19 cellular contexts compared by ENCODE assay signal in the genomic region with DNA sequence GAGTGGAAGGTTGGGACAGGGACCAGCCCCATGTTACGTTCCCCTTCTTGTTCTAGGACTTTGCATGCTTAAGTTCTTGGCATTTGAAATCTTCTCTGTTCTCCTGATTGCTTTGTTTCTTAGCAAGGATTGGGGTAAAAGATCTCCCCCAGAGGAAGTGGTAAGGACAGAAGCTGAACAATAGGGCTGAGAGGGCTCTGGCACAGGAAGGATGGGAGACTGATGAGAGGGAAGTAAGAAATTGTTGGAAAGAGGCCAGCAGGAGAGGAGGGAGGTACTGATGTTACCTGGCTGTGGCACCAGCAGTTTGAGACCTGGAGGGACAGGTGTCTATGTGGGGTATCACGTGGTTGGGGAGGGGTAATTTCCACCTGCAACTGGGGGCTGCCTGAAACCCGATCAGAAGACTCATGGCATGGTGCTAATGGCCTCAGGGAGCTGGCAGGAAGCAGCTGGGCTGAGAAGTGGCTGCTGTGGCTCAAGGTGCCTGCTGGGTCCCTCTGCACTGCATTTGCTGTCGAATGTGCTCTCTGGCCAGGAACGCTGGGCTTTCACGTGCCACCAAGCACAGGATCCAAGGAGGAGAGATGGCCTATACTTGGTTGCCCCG.
DNase-seq lines count a peak whose midpoint lies in the region; ATAC-seq and TF ChIP-seq lines count a peak whose summit lies in the region.
"Had no signal": no experiment of that assay in that cellular context is flagged by ENCODE, and none has a peak within 500 bp of the region (broad histone marks: within the 10 kb centered on the region; RNA-seq: fewer than 3 reads in every experiment).

No MANE protein-coding gene starts in this region.

- peak; percentile 19 for DNase-seq in SKM-1 treated with dmso at 0.1 percent for 144 hours (lab: John Stamatoyannopoulos, UW; ENCODE audit: unreplicated experiment)
- DNase-seq in SKM-1 (lab: John Stamatoyannopoulos, UW; ENCODE audit: unreplicated experiment) = no peak
- DNase-seq in NCI-H146 treated with DMSO at 0.1 percent for 48 hours (lab: John Stamatoyannopoulos, UW; ENCODE audit: unreplicated experiment) = peak; percentile 83
- peak; percentile 37 for DNase-seq in OCI-LY7 (ENCODE audit: low spot score)
- DNase-seq in spleen = peak; percentile 34
- no peak for DNase-seq in posterior cingulate gyrus
- DNase-seq in CD1c-positive myeloid dendritic cell (ENCODE audit: extremely low spot score) = no peak
- DNase-seq: ACHN; activated gamma-delta T cell treated with Interleukin-2 at 50 U/mL for 16 hours; foreskin fibroblast; GDM1; GOT3; left colon; stimulated activated CD4-positive, alpha-beta T cell treated with anti-CD3 and anti-CD28 coated beads, Interleukin-2, amount 100 ng/mL, for 24 hours; T-helper 2 cell had no signal

- BruUV-seq in OCI-LY7 (replicated peaks; lab: Mats Ljungman, UMichigan) = no TSS peak

- ATAC-seq in HG02571 (IDR thresholded peaks at IDR 0.05; ENCODE audit: unreplicated experiment) = no peak
- ATAC-seq: activated CD4-positive, CD25-positive, alpha-beta regulatory T cell treated with anti-CD3 and anti-CD28 coated beads, Interleukin-2, amount 50 U/mL, for 24 hours; left colon; sciatic nerve had no signal

- H4K20me1 ChIP-seq in OCI-LY7 (ENCODE audit: insufficient read depth, low read length) = no peaks in the 10 kb centered on the region

- POLR2A ChIA-PET in OCI-LY7 (lab: Charles Lee) = no interaction called here

- TF ChIP-seq POLR2A in spleen (IDR thresholded peaks at IDR 0.05) = no peak

- no peaks in the 10 kb centered on the region for H3K9me2 ChIP-seq in OCI-LY7 (ENCODE audit: insufficient read depth, low read length)

- H3K36me3 ChIP-seq in OCI-LY7 (ENCODE audit: insufficient read depth, low read length) (no peaks in the 10 kb centered on the region), spleen (no peaks in the 10 kb centered on the region)
- H3K36me3 ChIP-seq: ascending aorta had no signal

- H3K4me3 ChIP-seq in OCI-LY7 (ENCODE audit: low read depth, low read length, poor library complexity, severe bottlenecking) (no peak overlapping the region), spleen (no peak overlapping the region)
- H3K4me3 ChIP-seq: ascending aorta had no signal

- 40 to 53% (median 49%) methylated on average over 4 to 7 of the region's 7 CpGs for WGBS in spleen, 5 donors

- H3K27ac ChIP-seq in OCI-LY7 (ENCODE audit: low read depth, low read length, poor library complexity, severe bottlenecking) (no peak overlapping the region), spleen (no peak overlapping the region)
- H3K27ac ChIP-seq: ascending aorta had no signal

- intact Hi-C loops in OCI-LY7 (cut with micrococcal nuclease; ENCODE audit: unreplicated experiment) (no loop called here), spleen (cut with DNase I; ENCODE audit: low total_unique reads) (no loop called here), posterior cingulate gyrus (cut with DNase I) (no loop called here)

- peaks cover 8% of the 10 kb centered on the region for H3K4me1 ChIP-seq in OCI-LY7 (ENCODE audit: insufficient read depth, low read length, poor library complexity, severe bottlenecking)
- H3K4me1 ChIP-seq in spleen = peaks cover 0 to 6% (median 0%) of the 10 kb centered on the region in 6 donors
- H3K4me1 ChIP-seq: ascending aorta had no signal

- H2AFZ ChIP-seq in OCI-LY7 (ENCODE audit: low read length) = no peak overlapping the region

- H3K9me3 ChIP-seq in OCI-LY7 (ENCODE audit: low read length) (no peaks in the 10 kb centered on the region), spleen (no peaks in the 10 kb centered on the region)
- H3K9me3 ChIP-seq: ascending aorta had no signal

- TF ChIP-seq CTCF in OCI-LY7 (conservative IDR thresholded peaks at IDR 0.05; ENCODE audit: low read length) (no peak), spleen (IDR thresholded peaks at IDR 0.05 in 8 of 11, conservative IDR thresholded peaks at IDR 0.05 in 3 of 11) (no peak)

- H3K4me2 ChIP-seq in OCI-LY7 (ENCODE audit: low read length) = no peak overlapping the region

- no peaks in the 10 kb centered on the region for H3K27me3 ChIP-seq in spleen (replicated peaks in 1 of 7)
- H3K27me3 ChIP-seq: ascending aorta had no signal

- no peaks in the 10 kb centered on the region for H3K79me2 ChIP-seq in OCI-LY7 (ENCODE audit: insufficient read depth, low read depth, low read length)

- CTCF ChIA-PET in OCI-LY7 (lab: Charles Lee; ENCODE audit: unreplicated experiment) = no interaction called here

Comparison
In these comparisons a context has a peak if more than half of its experiments do, and no peak if none do; other contexts are left out.
1. DNase-seq: peak in SKM-1 treated with dmso at 0.1 percent for 144 hours (single experiment), NCI-H146 treated with DMSO at 0.1 percent for 48 hours (single experiment), OCI-LY7 (single experiment) and spleen (single experiment); none in SKM-1 (single experiment), posterior cingulate gyrus (0 of 10) and CD1c-positive myeloid dendritic cell (single experiment).